In the genomic region with DNA sequence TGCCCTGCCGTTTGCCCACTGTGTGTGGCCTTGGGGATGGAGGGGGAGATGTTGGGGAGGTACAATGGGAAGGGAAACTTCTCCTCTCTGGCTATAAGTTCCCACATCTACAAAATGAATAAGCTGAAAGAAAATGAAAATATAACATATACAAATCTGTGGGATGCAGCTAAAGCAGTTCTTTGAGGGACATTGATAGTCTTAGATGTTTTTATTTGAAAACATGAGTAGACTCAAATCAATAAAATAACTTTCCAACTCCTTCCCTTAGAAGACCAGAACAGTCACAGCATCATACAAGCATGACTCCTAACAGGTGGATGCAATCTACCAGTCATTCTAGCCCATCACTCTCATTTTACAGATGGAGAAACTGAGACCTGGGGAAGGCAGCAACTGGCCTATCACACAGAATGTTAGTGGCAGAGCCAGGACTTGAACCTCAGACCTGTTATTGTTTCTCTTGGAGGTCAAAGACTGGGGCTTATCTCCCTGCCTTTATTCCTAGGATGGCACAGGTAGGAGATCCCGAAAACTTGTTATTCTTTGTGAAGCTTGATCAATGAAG, we compare ENCODE assay signal across 10 cellular contexts. TPM values are rescaled to one million over a fixed set of nuclear protein-coding genes. Genes with fewer than 3 reads are reported as not detected.
"Had no signal": no experiment of that assay in that cellular context is flagged by ENCODE, and none has a peak within 500 bp of the region (broad histone marks: within the 10 kb centered on the region; RNA-seq: fewer than 3 reads in every experiment).

No MANE protein-coding gene starts in this region.

- DNase-seq: GM23248, GOT3, H7, KG1 had no signal

- FAIRE-seq: HTR-8/SVneo had no signal

- ATAC-seq: HCT116 had no signal

- H2AFZ ChIP-seq: GM23248 had no signal

- H3K4me1 ChIP-seq: HAP-1 had no signal

- H3K36me3 ChIP-seq: HAP-1 had no signal

- H3K9ac ChIP-seq: GM23248 had no signal

- H3K4me3 ChIP-seq: GM23248, HAP-1 had no signal

- H3K27ac ChIP-seq: GM23248 had no signal

RNA-seq across cellular contexts. Expression of gene MS4A10, which starts 31.5 kb away (rescaled TPM):
- total RNA-seq: GM23248, H4, H7, HT-29 had no signal
- polyA plus RNA-seq: GM23248, IgD-negative memory B cell had no signal

RNA-seq across cellular contexts. Expression of gene PTGDR2, which starts 39.1 kb away (rescaled TPM):
- total RNA-seq: GM23248, H4 had no signal

RNA-seq across cellular contexts. Expression of gene ZP1, which starts 50.7 kb away (rescaled TPM):
- total RNA-seq: H7, HT-29 had no signal
- polyA plus RNA-seq: IgD-negative memory B cell had no signal
